8 cellular contexts compared by ENCODE assay signal in the genomic region with DNA sequence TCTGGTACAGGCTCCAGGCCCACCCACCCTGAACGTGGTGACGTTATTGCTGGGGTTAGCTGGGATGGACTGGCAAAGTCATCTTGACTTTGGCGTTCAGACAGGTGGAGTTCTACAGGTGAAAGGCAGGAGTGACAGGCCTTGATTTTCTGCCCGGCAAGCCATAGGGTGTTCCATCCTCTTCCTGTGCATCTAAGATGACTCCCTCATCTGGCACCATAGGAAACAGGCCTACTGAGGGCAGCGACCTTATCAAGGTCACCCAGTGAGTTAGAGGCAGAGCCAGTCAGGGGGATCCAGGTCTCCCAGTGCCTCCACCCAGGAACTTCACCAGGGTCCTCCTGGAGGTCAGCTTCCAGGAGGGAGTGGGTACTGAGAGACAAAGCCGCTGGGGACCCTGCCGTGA. TPM values are rescaled to one million over a fixed set of nuclear protein-coding genes. Genes with fewer than 3 reads are reported as not detected.
DNase-seq lines count a peak whose midpoint lies in the region; ATAC-seq and TF ChIP-seq lines count a peak whose summit lies in the region.

No MANE protein-coding gene starts in this region.

- BruUV-seq in Panc1 (replicated peaks; lab: Mats Ljungman, UMichigan), result TSS peak; percentile 63

- no peaks in the 10 kb centered on the region for H3K36me3 ChIP-seq in CD4-positive, CD25-positive, alpha-beta regulatory T cell (ENCODE audit: control insufficient read depth, insufficient read depth, low read length)
- peaks cover 2% of the 10 kb centered on the region; the same call in 1 of the 2 replicates for H3K36me3 ChIP-seq in Panc1 (ENCODE audit: control insufficient read depth, insufficient read depth, low read length)
- no peaks in the 10 kb centered on the region for H3K36me3 ChIP-seq in neuronal stem cell (replicated peaks in 1 of 2; ENCODE audit: control insufficient read depth in 2 of 2, insufficient read depth in 2 of 2, low read length in 2 of 2)

- intact Hi-C loops in Panc1 (cut with micrococcal nuclease; ENCODE audit: unreplicated experiment), result no loop called here

- peak in 1 of 3 donors; percentile 29 for DNase-seq in CD4-positive, CD25-positive, alpha-beta regulatory T cell
- DNase-seq in Panc1 (ENCODE audit: low read depth, low spot score) (no peak), endothelial cell (ENCODE audit: low spot score) (no peak), neuronal stem cell (ENCODE audit: low spot score) (no peak), NCI-H2227 (lab: John Stamatoyannopoulos, UW; ENCODE audit: unreplicated experiment) (no peak), HCEC 1CT (no peak), T-helper 9 cell (no peak)

- no peaks in the 10 kb centered on the region for H3K9me3 ChIP-seq in CD4-positive, CD25-positive, alpha-beta regulatory T cell (ENCODE audit: control insufficient read depth in 2 of 2, low read length in 2 of 2)
- H3K9me3 ChIP-seq in Panc1 (ENCODE audit: control insufficient read depth, insufficient read depth, low read depth, low read length) (no peaks in the 10 kb centered on the region), neuronal stem cell (replicated peaks in 1 of 2; ENCODE audit: control insufficient read depth in 2 of 2, insufficient read depth in 1 of 2, low read depth in 1 of 2, low read length in 2 of 2) (no peaks in the 10 kb centered on the region)

- peak overlapping the region; percentile 96 for H3K27ac ChIP-seq in CD4-positive, CD25-positive, alpha-beta regulatory T cell (ENCODE audit: insufficient read depth, low read length, poor library complexity, severe bottlenecking)
- H3K27ac ChIP-seq in Panc1 (ENCODE audit: low read length) (peak overlapping the region; percentile 81), neuronal stem cell (replicated peaks; ENCODE audit: low read length) (no peak overlapping the region)

- H3K4me1 Mint-ChIP-seq in CD4-positive, CD25-positive, alpha-beta regulatory T cell, result peaks cover 15 to 62% (median 24%) of the 10 kb centered on the region in 4 donors
- H3K4me1 Mint-ChIP-seq in endothelial cell (ENCODE audit: unreplicated experiment), result peaks cover 59% of the 10 kb centered on the region

- H2AK5ac ChIP-seq in neuronal stem cell (ENCODE audit: low read depth, low read length), result peak overlapping the region; percentile 36

- peak overlapping the region; percentile 78 for H3K4me2 ChIP-seq in neuronal stem cell (ENCODE audit: insufficient read depth, low read length, poor library complexity, severe bottlenecking)

- H4K8ac ChIP-seq in neuronal stem cell (ENCODE audit: low read depth, low read length), result no peak overlapping the region

- H3K36me3 Mint-ChIP-seq in CD4-positive, CD25-positive, alpha-beta regulatory T cell, result no peaks in the 10 kb centered on the region
- H3K36me3 Mint-ChIP-seq in endothelial cell (ENCODE audit: low read depth, unreplicated experiment), result no peaks in the 10 kb centered on the region

- H2BK15ac ChIP-seq in neuronal stem cell (ENCODE audit: low read length), result no peak overlapping the region

- CTCF ChIA-PET in Panc1 (lab: Charles Lee), result no interaction called here

- H3K9ac ChIP-seq in neuronal stem cell (ENCODE audit: low read depth, low read length, poor library complexity), result no peak overlapping the region

- no peaks in the 10 kb centered on the region for H3K27me3 Mint-ChIP-seq in CD4-positive, CD25-positive, alpha-beta regulatory T cell
- peaks cover 14% of the 10 kb centered on the region for H3K27me3 Mint-ChIP-seq in endothelial cell (ENCODE audit: unreplicated experiment)

- H3K4me3 ChIP-seq in CD4-positive, CD25-positive, alpha-beta regulatory T cell (ENCODE audit: low read depth, low read length), result peak overlapping the region; percentile 95
- H3K4me3 ChIP-seq in Panc1 (ENCODE audit: low read depth in 2 of 2, low read length in 2 of 2) (peak overlapping the region; percentile 95 to 97), neuronal stem cell (ENCODE audit: low read length in 2 of 2) (peak overlapping the region; percentile 65 to 98)

- peaks cover 48% of the 10 kb centered on the region for H3K4me1 ChIP-seq in CD4-positive, CD25-positive, alpha-beta regulatory T cell (ENCODE audit: control insufficient read depth, insufficient read depth, low read length, poor library complexity, severe bottlenecking)
- H3K4me1 ChIP-seq in Panc1 (ENCODE audit: control insufficient read depth, insufficient read depth, low read length) (peaks cover 48% of the 10 kb centered on the region), neuronal stem cell (ENCODE audit: control insufficient read depth in 2 of 2, insufficient read depth in 1 of 2, low read depth in 1 of 2, low read length in 2 of 2) (peaks cover 7% of the 10 kb centered on the region in 2 donors)

- in situ Hi-C loops in Panc1 (cut with HindIII; ENCODE audit: low pct_unique_long_range_greater_than_20kb, low sequenced_read_pairs), result no loop called here

- H2AFZ ChIP-seq in neuronal stem cell (ENCODE audit: low read length), result peak overlapping the region; percentile 99

- TF ChIP-seq CTCF in Panc1 (IDR thresholded peaks at IDR 0.05) (no peak), endothelial cell (IDR thresholded peaks at IDR 0.05; ENCODE audit: unreplicated experiment) (no peak)

- POLR2A ChIA-PET in Panc1 (lab: Charles Lee), result no interaction called here

- no peak for ATAC-seq in CD4-positive, CD25-positive, alpha-beta regulatory T cell (ENCODE audit: low read depth in 2 of 2)
- ATAC-seq in Panc1, result no peak
- ATAC-seq in GM18873 (IDR thresholded peaks at IDR 0.05; ENCODE audit: low FRiP score, unreplicated experiment), result no peak

- H3K4me3 Mint-ChIP-seq in CD4-positive, CD25-positive, alpha-beta regulatory T cell, result peak overlapping the region; percentile 95 to 99 (median 96)
- peak overlapping the region; percentile 98 for H3K4me3 Mint-ChIP-seq in endothelial cell (ENCODE audit: unreplicated experiment)

- WGBS in neuronal stem cell (ENCODE audit: extremely low coverage in 2 of 2, insufficient read length in 2 of 2, insufficient replicate concordance in 1 of 2), 2 donors, result no CpG with 5 or more reads among the region's 7 CpGs

- peaks cover 7% of the 10 kb centered on the region for H3K79me1 ChIP-seq in neuronal stem cell (ENCODE audit: low read depth, low read length)

- no peak overlapping the region for H2BK5ac ChIP-seq in neuronal stem cell (ENCODE audit: low read length)

- no peak overlapping the region for H2BK120ac ChIP-seq in neuronal stem cell (ENCODE audit: low read depth, low read length)

- H3K27ac Mint-ChIP-seq in CD4-positive, CD25-positive, alpha-beta regulatory T cell, result peak overlapping the region; percentile 85 to 96 (median 95)
- H3K27ac Mint-ChIP-seq in endothelial cell (ENCODE audit: unreplicated experiment), result peak overlapping the region; percentile 48

- H3K4ac ChIP-seq in neuronal stem cell (ENCODE audit: low read length), result no peak overlapping the region

- no peaks in the 10 kb centered on the region for H3K9me3 Mint-ChIP-seq in CD4-positive, CD25-positive, alpha-beta regulatory T cell
- H3K9me3 Mint-ChIP-seq in endothelial cell (ENCODE audit: unreplicated experiment), result no peaks in the 10 kb centered on the region

- H3K14ac ChIP-seq in neuronal stem cell (ENCODE audit: low read length), result no peak overlapping the region

- H3K27me3 ChIP-seq in CD4-positive, CD25-positive, alpha-beta regulatory T cell (ENCODE audit: control insufficient read depth, insufficient read depth, low read length), result no peaks in the 10 kb centered on the region
- H3K27me3 ChIP-seq in Panc1 (ENCODE audit: control insufficient read depth, insufficient read depth, low read length) (no peaks in the 10 kb centered on the region), neuronal stem cell (ENCODE audit: control insufficient read depth in 3 of 3, insufficient read depth in 3 of 3, low read depth in 1 of 3, low read length in 3 of 3) (peaks cover 0 to 23% (median 3%) of the 10 kb centered on the region in 3 experiments)

- H3K18ac ChIP-seq in neuronal stem cell (ENCODE audit: low read length), result no peak overlapping the region

- no peak overlapping the region for H3K23ac ChIP-seq in neuronal stem cell (ENCODE audit: low read depth, low read length, poor library complexity)

- no peak overlapping the region for H4K91ac ChIP-seq in neuronal stem cell (ENCODE audit: low read depth, low read length, poor library complexity)

- H2BK12ac ChIP-seq in neuronal stem cell (ENCODE audit: low read length), result no peak overlapping the region

RNA-seq across cellular contexts. Expression of gene HK1, which starts 41.6 kb away (rescaled TPM):
- 86.4 TPM for total RNA-seq in CD4-positive, CD25-positive, alpha-beta regulatory T cell
- polyA plus RNA-seq in CD4-positive, CD25-positive, alpha-beta regulatory T cell, result 100 to 1,000 TPM in 3 of 4 donors, 10 to 100 TPM in 1; 95.6 to 115 (median 106) TPM
- total RNA-seq in Panc1 (2021; ENCODE audit: unreplicated experiment) (74.4 TPM), endothelial cell (ENCODE audit: unreplicated experiment) (162 TPM)
- 101 TPM for polyA plus RNA-seq in Panc1 (2012; ENCODE audit: insufficient read length)
- polyA plus RNA-seq in neuronal stem cell (2013, experiment 1 of 2), result 26.2 TPM
- 26.0 TPM for polyA plus RNA-seq in neuronal stem cell (2013, experiment 2 of 2)
